In genomic region chr4:131509521-131509920, GRCh38 we compare ENCODE assay signal across 28 cellular contexts.
A peak's percentile ranks its signal among the peaks of the same experiment; 100 is the strongest.
DNase-seq lines count a peak whose midpoint lies in the region; ATAC-seq and TF ChIP-seq lines count a peak whose summit lies in the region.
"Had no signal": no experiment of that assay in that cellular context is flagged by ENCODE, and none has a peak within 500 bp of the region (broad histone marks: within the 10 kb centered on the region; RNA-seq: fewer than 3 reads in every experiment).

No MANE protein-coding gene starts in this region.

- H3K27ac ChIP-seq in trophoblast cell (ENCODE audit: low read depth, low read length): no peak overlapping the region
- H3K27ac ChIP-seq in right lobe of liver: no peak overlapping the region
- H3K27ac ChIP-seq: gastroesophageal sphincter, hepatocyte, HL-60, prostate gland, WERI-Rb-1 had no signal

- H3K9ac ChIP-seq in trophoblast cell (ENCODE audit: low read length): no peak overlapping the region

- no peak overlapping the region for H4K12ac ChIP-seq in trophoblast cell (ENCODE audit: low read depth, low read length)

- H3K9me3 ChIP-seq in trophoblast cell (ENCODE audit: insufficient read depth, low read depth, low read length) (no peaks in the 10 kb centered on the region), right lobe of liver (no peaks in the 10 kb centered on the region)
- H3K9me3 ChIP-seq: gastroesophageal sphincter, prostate gland had no signal

- H3K79me1 ChIP-seq in trophoblast cell (ENCODE audit: low read length): no peaks in the 10 kb centered on the region

- no peak overlapping the region for H3K4me2 ChIP-seq in trophoblast cell (ENCODE audit: low read length)
- H3K4me2 ChIP-seq: hepatocyte had no signal

- H4K8ac ChIP-seq in trophoblast cell (ENCODE audit: low read depth, low read length): no peak overlapping the region

- no peak overlapping the region for H3K23ac ChIP-seq in trophoblast cell (ENCODE audit: low read length)

- intact Hi-C loops in right lobe of liver (cut with DNase I): no loop called here

- H3K4me3 ChIP-seq in trophoblast cell (ENCODE audit: low read depth, low read length): no peak overlapping the region
- no peak overlapping the region for H3K4me3 ChIP-seq in right lobe of liver
- H3K4me3 ChIP-seq: gastroesophageal sphincter, hepatocyte, prostate gland had no signal

- DNase-seq in HT1080 (ENCODE audit: low read depth): peak; percentile 8
- peak; percentile 25 for DNase-seq in amniotic epithelial cell (ENCODE audit: low read depth)
- peak; percentile 56 for DNase-seq in fibroblast of gingiva (ENCODE audit: low read depth)
- peak; percentile 1 to 87 for DNase-seq in trophoblast cell
- no peak for DNase-seq in epidermal melanocyte (ENCODE audit: insufficient read length, low spot score)
- no peak for DNase-seq in right lobe of liver
- no peak for DNase-seq in activated CD8-positive, alpha-beta memory T cell treated with anti-CD3 and anti-CD28 coated beads, Interleukin-2, amount 50 U/mL, for 48 hours
- DNase-seq: activated CD4-positive, alpha-beta T cell treated with anti-CD3 and anti-CD28 coated beads, Interleukin-2, amount 10 ng/mL, durations not matched to agents 7 days and 5 days; activated naive CD4-positive, alpha-beta T cell treated with anti-CD3 and anti-CD28 coated beads, Interleukin-2, amount 10 ng/mL, durations not matched to agents 7 days and 5 days; Calu3; DMS79 treated with DMSO at 0.1 percent for 48 hours; left ventricle myocardium superior; naive thymus-derived CD4-positive, alpha-beta T cell; NCI-H1048; NCI-H1694 treated with DMSO at 0.1 percent for 48 hours; NCI-H524; nucleus accumbens; Right ventricle myocardium superior; stimulated activated naive CD4-positive, alpha-beta T cell treated with Interleukin-2 at 50 U/mL for 16 hours; SW 1271; T-helper 9 cell; WERI-Rb-1 had no signal

- H3K18ac ChIP-seq in trophoblast cell (ENCODE audit: low read length): no peak overlapping the region

- no peak overlapping the region for H2AFZ ChIP-seq in trophoblast cell (ENCODE audit: insufficient read depth, low read length, poor library complexity)
- H2AFZ ChIP-seq: hepatocyte had no signal

- no peak for ATAC-seq in HG03520 (IDR thresholded peaks at IDR 0.05; ENCODE audit: unreplicated experiment)
- no peak for ATAC-seq in right lobe of liver
- ATAC-seq: gastroesophageal sphincter; HepG2; left ventricle myocardium superior; naive thymus-derived CD4-positive, alpha-beta T cell had no signal

- no peak overlapping the region for H4K91ac ChIP-seq in trophoblast cell (ENCODE audit: low read depth, low read length)

- H3K36me3 ChIP-seq in trophoblast cell (ENCODE audit: control insufficient read depth in 1 of 2, insufficient read depth in 2 of 2, low read length in 2 of 2): no peaks in the 10 kb centered on the region
- no peaks in the 10 kb centered on the region for H3K36me3 ChIP-seq in right lobe of liver
- H3K36me3 ChIP-seq: gastroesophageal sphincter, prostate gland, WERI-Rb-1 had no signal

- H2AK5ac ChIP-seq in trophoblast cell (ENCODE audit: low read length): no peak overlapping the region

- no peak overlapping the region for H2BK5ac ChIP-seq in trophoblast cell (ENCODE audit: low read depth, low read length, poor library complexity)

- WGBS in trophoblast cell (ENCODE audit: extremely low coverage, insufficient coverage, insufficient read length): no CpG with 5 or more reads among the region's 3 CpGs
- 13% methylated on average over 3 of the region's 3 CpGs for WGBS in right lobe of liver (ENCODE audit: insufficient coverage, low coverage, low lambda C conversion rate, missing lambda C conversion rate)

- no peak for TF ChIP-seq POLR2A in right lobe of liver (IDR thresholded peaks at IDR 0.05)

- no peak for TF ChIP-seq CTCF in right lobe of liver (IDR thresholded peaks at IDR 0.05)

- H3K27me3 ChIP-seq in trophoblast cell (ENCODE audit: insufficient read depth, low read length): no peaks in the 10 kb centered on the region
- no peaks in the 10 kb centered on the region for H3K27me3 ChIP-seq in right lobe of liver
- H3K27me3 ChIP-seq: gastroesophageal sphincter, hepatocyte had no signal

- no peak overlapping the region for H2BK12ac ChIP-seq in trophoblast cell (ENCODE audit: low read length)

- H3K4me1 ChIP-seq in trophoblast cell (ENCODE audit: control insufficient read depth in 1 of 2, insufficient read depth in 2 of 2, low read length in 2 of 2) (no peaks in the 10 kb centered on the region), right lobe of liver (no peaks in the 10 kb centered on the region)
- H3K4me1 ChIP-seq: gastroesophageal sphincter, prostate gland had no signal

- no peaks in the 10 kb centered on the region for H3K79me2 ChIP-seq in trophoblast cell (ENCODE audit: control insufficient read depth, insufficient read depth, low read length, poor library complexity)
- H3K79me2 ChIP-seq: hepatocyte had no signal

- no peak overlapping the region for H2BK120ac ChIP-seq in trophoblast cell (ENCODE audit: insufficient read depth, low read length, poor library complexity)

- H3K14ac ChIP-seq in trophoblast cell (ENCODE audit: low read length): no peak overlapping the region

- no peak overlapping the region for H3K4ac ChIP-seq in trophoblast cell (ENCODE audit: low read depth, low read length)

Comparison
In these comparisons a context has a peak if more than half of its experiments do, and no peak if none do; other contexts are left out.
1. DNase-seq: peak in HT1080 (single experiment), amniotic epithelial cell (single experiment), fibroblast of gingiva (single experiment) and trophoblast cell (2 of 2); none in epidermal melanocyte (single experiment), right lobe of liver (0 of 3) and activated CD8-positive, alpha-beta memory T cell treated with anti-CD3 and anti-CD28 coated beads, Interleukin-2, amount 50 U/mL, for 48 hours (single experiment).